21 cellular contexts compared by ENCODE assay signal in genomic region chr20:21190866-21191265, GRCh38.
"Had no signal": no experiment of that assay in that cellular context is flagged by ENCODE, and none has a peak within 500 bp of the region (broad histone marks: within the 10 kb centered on the region; RNA-seq: fewer than 3 reads in every experiment).

No MANE protein-coding gene starts in this region.

- H3K36me3 ChIP-seq: left lung, right atrium auricular region had no signal

- H3K4me3 ChIP-seq: gastroesophageal sphincter, heart right ventricle, left lung, right atrium auricular region, skin epidermis, tibial nerve had no signal

- H3K9me3 ChIP-seq: gastroesophageal sphincter, heart right ventricle, left lung, right atrium auricular region, tibial nerve had no signal

- H3K27ac ChIP-seq: gastroesophageal sphincter, heart right ventricle, left lung, right atrium auricular region, skin epidermis, tibial nerve had no signal

- H3K27me3 ChIP-seq: gastroesophageal sphincter, heart right ventricle, left lung, right atrium auricular region, tibial nerve had no signal

- H3K4me1 ChIP-seq: gastroesophageal sphincter, left lung, tibial nerve had no signal

- DNase-seq: activated naive CD4-positive, alpha-beta T cell treated with anti-CD3 and anti-CD28 coated beads for 36 hours; activated naive CD8-positive, alpha-beta T cell treated with anti-CD3 and anti-CD28 coated beads, Interleukin-2, amount 50 U/mL, for 24 hours; activated T-cell treated with anti-CD3 and anti-CD28 coated beads for 4 hours; aorta; effector memory CD8-positive, alpha-beta T cell; erythroblast; heart right ventricle; left lung; mammary epithelial cell; naive B cell; posterior cingulate gyrus; stimulated activated CD4-positive, alpha-beta T cell treated with anti-CD3 and anti-CD28 coated beads, Interleukin-4, amount 100 ng/mL, for 24 hours; stimulated activated CD8-positive, alpha-beta memory T cell treated with anti-CD3 and anti-CD28 coated beads, Interleukin-4, amount 100 ng/mL, for 48 hours; stimulated activated naive CD4-positive, alpha-beta T cell treated with Interleukin-2 at 50 U/mL for 16 hours; substantia nigra had no signal

- ATAC-seq: activated CD4-positive, CD25-positive, alpha-beta regulatory T cell treated with anti-CD3 and anti-CD28 coated beads, Interleukin-2, amount 50 U/mL, for 24 hours; activated naive CD8-positive, alpha-beta T cell treated with anti-CD3 and anti-CD28 coated beads, Interleukin-2, amount 50 U/mL, for 24 hours; activated T-helper 17 cell treated with anti-CD3 and anti-CD28 coated beads, Interleukin-2, amount 50 U/mL, for 72 hours; effector memory CD8-positive, alpha-beta T cell; gastroesophageal sphincter; heart right ventricle; left lung had no signal
